Comparison of ENCODE assay signal across 17 cellular contexts in genomic region chr6:56226946-56227879, GRCh38. TPM values are rescaled to one million over a fixed set of nuclear protein-coding genes. Genes with fewer than 3 reads are reported as not detected.
DNase-seq lines count a peak whose midpoint lies in the region; ATAC-seq, FAIRE-seq and TF ChIP-seq lines count a peak whose summit lies in the region.
"Had no signal": no experiment of that assay in that cellular context is flagged by ENCODE, and none has a peak within 500 bp of the region (broad histone marks: within the 10 kb centered on the region; RNA-seq: fewer than 3 reads in every experiment).

No MANE protein-coding gene starts in this region.

- H3K4me3 Mint-ChIP-seq in HFFc6 (no peak overlapping the region), mesothelial cell of epicardium (no peak overlapping the region), MCF 10A (ENCODE audit: unreplicated experiment) (no peak overlapping the region)
- no peak overlapping the region for H3K4me3 Mint-ChIP-seq in activated T-cell treated with anti-CD3 and anti-CD28 coated beads, Interleukin-2, amount 50 U/mL, for 72 hours
- H3K4me3 Mint-ChIP-seq: type B pancreatic cell had no signal

- H3K36me3 Mint-ChIP-seq in HFFc6 (ENCODE audit: low read depth) (no peaks in the 10 kb centered on the region), mesothelial cell of epicardium (no peaks in the 10 kb centered on the region), MCF 10A (ENCODE audit: insufficient read depth, unreplicated experiment) (no peaks in the 10 kb centered on the region)
- H3K36me3 Mint-ChIP-seq in activated T-cell treated with anti-CD3 and anti-CD28 coated beads, Interleukin-2, amount 50 U/mL, for 72 hours (ENCODE audit: insufficient read depth in 2 of 2) = no peaks in the 10 kb centered on the region
- H3K36me3 Mint-ChIP-seq: type B pancreatic cell had no signal

- H3K4me3 ChIP-seq in AG10803 (ENCODE audit: low read length) = no peak overlapping the region
- no peak overlapping the region for H3K4me3 ChIP-seq in cardiac fibroblast (replicated peaks in 1 of 2; ENCODE audit: low read depth in 2 of 2, low read length in 2 of 2)
- no peak overlapping the region for H3K4me3 ChIP-seq in pancreas

- DNase-seq in AG10803 (ENCODE audit: low read depth) (peak; percentile 93), HFFc6 (peak; percentile 12), cardiac fibroblast (ENCODE audit: low read depth in 2 of 2) (peak; percentile 69 to 84), mesothelial cell of epicardium (ENCODE audit: low spot score in 2 of 2, unreplicated experiment in 2 of 2) (no peak), MCF 10A (ENCODE audit: unreplicated experiment) (no peak), pancreas (no peak)
- no peak for DNase-seq in activated T-cell treated with anti-CD3 and anti-CD28 coated beads, Interleukin-2, amount 50 U/mL, for 72 hours
- DNase-seq: ACHN; activated CD4-positive, alpha-beta T cell treated with anti-CD3 and anti-CD28 coated beads for 4 hours; cerebellar nuclear complex; NCI-H187; NCI-H446; stimulated activated naive CD4-positive, alpha-beta T cell treated with Interleukin-2 at 50 U/mL for 16 hours had no signal

- H3K4me1 ChIP-seq in pancreas = no peaks in the 10 kb centered on the region

- no peak for FAIRE-seq in pancreas (lab: Jason Lieb, UNC)
- FAIRE-seq: frontal cortex, TTC549 had no signal

- no peak for ATAC-seq in GM18519 (IDR thresholded peaks at IDR 0.05; ENCODE audit: low FRiP score, unreplicated experiment)
- no peak for ATAC-seq in pancreas
- ATAC-seq in activated T-cell treated with anti-CD3 and anti-CD28 coated beads, Interleukin-2, amount 50 U/mL, for 72 hours (replicated peaks in 1 of 2) = no peak

- no peaks in the 10 kb centered on the region for H3K27me3 ChIP-seq in pancreas

- BruUV-seq in MCF 10A (replicated peaks; lab: Mats Ljungman, UMichigan) = no TSS peak

- H3K27me3 Mint-ChIP-seq in HFFc6 (ENCODE audit: insufficient read depth) = 0 out of 2 replicates have a peak, but pooled peaks cover 2% of the 10 kb centered on the region
- H3K27me3 Mint-ChIP-seq in mesothelial cell of epicardium (ENCODE audit: low read depth) = no peaks in the 10 kb centered on the region
- no peaks in the 10 kb centered on the region for H3K27me3 Mint-ChIP-seq in MCF 10A (ENCODE audit: insufficient read depth, unreplicated experiment)
- no peaks in the 10 kb centered on the region for H3K27me3 Mint-ChIP-seq in activated T-cell treated with anti-CD3 and anti-CD28 coated beads, Interleukin-2, amount 50 U/mL, for 72 hours (ENCODE audit: low read depth)

- WGBS in pancreas, 2 donors = 41 to 52% methylated on average over 4 of the region's 4 CpGs

- H3K36me3 ChIP-seq in pancreas = no peaks in the 10 kb centered on the region

- no peak overlapping the region for H3K27ac ChIP-seq in pancreas

- intact Hi-C loops in MCF 10A (cut with micrococcal nuclease) (no loop called here), pancreas (cut with DNase I) (no loop called here)

- no peaks in the 10 kb centered on the region for H3K9me3 ChIP-seq in pancreas

- POLR2A ChIA-PET in MCF 10A (lab: Yijun Ruan, JAX) = interaction anchor here (1.0 kb wide), 1 partner anchor 13 kb away, joined by 3 read pairs; no protein-coding TSS in a partner anchor

- H3K27ac Mint-ChIP-seq in HFFc6 (no peak overlapping the region), mesothelial cell of epicardium (peak overlapping the region; percentile 47), MCF 10A (ENCODE audit: low read depth, unreplicated experiment) (no peak overlapping the region)
- no peak overlapping the region for H3K27ac Mint-ChIP-seq in activated T-cell treated with anti-CD3 and anti-CD28 coated beads, Interleukin-2, amount 50 U/mL, for 72 hours
- H3K27ac Mint-ChIP-seq: type B pancreatic cell had no signal

- H3K9me3 Mint-ChIP-seq in HFFc6 (no peaks in the 10 kb centered on the region), mesothelial cell of epicardium (no peaks in the 10 kb centered on the region), MCF 10A (ENCODE audit: unreplicated experiment) (no peaks in the 10 kb centered on the region)
- H3K9me3 Mint-ChIP-seq in activated T-cell treated with anti-CD3 and anti-CD28 coated beads, Interleukin-2, amount 50 U/mL, for 72 hours = peaks cover 0 to 2% of the 10 kb centered on the region in 2 donors
- H3K9me3 Mint-ChIP-seq: type B pancreatic cell had no signal

- H3K4me1 Mint-ChIP-seq in HFFc6 (ENCODE audit: low read depth) = peaks cover 30% of the 10 kb centered on the region; the same call in 1 of the 2 replicates
- peaks cover 40% of the 10 kb centered on the region for H3K4me1 Mint-ChIP-seq in mesothelial cell of epicardium
- peaks cover 13% of the 10 kb centered on the region for H3K4me1 Mint-ChIP-seq in MCF 10A (ENCODE audit: insufficient read depth, unreplicated experiment)
- H3K4me1 Mint-ChIP-seq in activated T-cell treated with anti-CD3 and anti-CD28 coated beads, Interleukin-2, amount 50 U/mL, for 72 hours (ENCODE audit: low read depth) = no peaks in the 10 kb centered on the region

- CTCF ChIA-PET in MCF 10A (lab: Yijun Ruan, JAX) = no interaction called here

- no peak for TF ChIP-seq CTCF in AG10803 (conservative IDR thresholded peaks at IDR 0.05; ENCODE audit: low read length)
- no peak for TF ChIP-seq CTCF in HFFc6 (IDR thresholded peaks at IDR 0.05)
- TF ChIP-seq CTCF in cardiac fibroblast (IDR thresholded peaks at IDR 0.05; ENCODE audit: low read depth, low read length) = no peak
- TF ChIP-seq CTCF in mesothelial cell of epicardium (IDR thresholded peaks at IDR 0.05; ENCODE audit: unreplicated experiment) = no peak
- no peak for TF ChIP-seq CTCF in MCF 10A (IDR thresholded peaks at IDR 0.05; ENCODE audit: unreplicated experiment)
- TF ChIP-seq CTCF in pancreas (IDR thresholded peaks at IDR 0.05) = no peak

RNA-seq across cellular contexts. Expression of gene COL21A1, which starts 20.2 kb away (rescaled TPM):
- total RNA-seq in HFFc6 (2021; fragmentation: NEBNext Ultra II Directional; extraction: Animal tissue kit (Norgen Biotek cat#: 25700)) = not detected
- 14.4 to 17.5 TPM (median 16.6 TPM) in 3 replicates for total RNA-seq in mesothelial cell of epicardium
- 1.8 and 5.4 TPM in 2 replicates for total RNA-seq in MCF 10A (2022)
- total RNA-seq in pancreas = 1 to 10 TPM in 2 of 6 donors, under 1 TPM in 4; 0.28 to 1.8 (median 0.60) TPM
- under 1 TPM; 0.30 to 0.87 TPM for polyA plus RNA-seq in pancreas
- not detected for total RNA-seq in activated T-cell treated with anti-CD3 and anti-CD28 coated beads, Interleukin-2, amount 50 U/mL, for 72 hours

Comparison
In these comparisons a context has a peak if more than half of its experiments do, and no peak if none do; other contexts are left out.
1. DNase-seq: peak in AG10803 (single experiment), HFFc6 (single experiment) and cardiac fibroblast (2 of 2); none in mesothelial cell of epicardium (0 of 2), MCF 10A (single experiment), pancreas (0 of 6) and activated T-cell treated with anti-CD3 and anti-CD28 coated beads, Interleukin-2, amount 50 U/mL, for 72 hours (0 of 2).